Comparison of ENCODE assay signal across 16 cellular contexts in genomic region chr12:88339254-88339949, GRCh38.
DNase-seq lines count a peak whose midpoint lies in the region; ATAC-seq and TF ChIP-seq lines count a peak whose summit lies in the region.
"Had no signal": no experiment of that assay in that cellular context is flagged by ENCODE, and none has a peak within 500 bp of the region (broad histone marks: within the 10 kb centered on the region; RNA-seq: fewer than 3 reads in every experiment).

No MANE protein-coding gene starts in this region.

- H3K27me3 Mint-ChIP-seq in HFFc6 (ENCODE audit: insufficient read depth), result peaks cover 3% of the 10 kb centered on the region; the same call in 1 of the 2 replicates
- H3K27me3 Mint-ChIP-seq: activated T-cell treated with anti-CD3 and anti-CD28 coated beads, Interleukin-2, amount 50 U/mL, for 24 hours; naive B cell had no signal

- peaks cover 4% of the 10 kb centered on the region; the same call in 1 of the 2 replicates for H3K36me3 Mint-ChIP-seq in HFFc6 (ENCODE audit: low read depth)
- H3K36me3 Mint-ChIP-seq: naive B cell had no signal

- H3K4me1 Mint-ChIP-seq in HFFc6 (ENCODE audit: low read depth), result peaks cover 41% of the 10 kb centered on the region
- H3K4me1 Mint-ChIP-seq: naive B cell had no signal

- TF ChIP-seq CTCF in HFFc6 (IDR thresholded peaks at IDR 0.05), result no peak

- peaks cover 9% of the 10 kb centered on the region for H3K4me1 ChIP-seq in adipocyte (ENCODE audit: control insufficient read depth, insufficient read depth, low read length)

- H3K4me3 ChIP-seq in adipocyte (ENCODE audit: low read length), result no peak overlapping the region
- H3K4me3 ChIP-seq: stomach had no signal

- H3K27me3 ChIP-seq in adipocyte (replicated peaks; ENCODE audit: control insufficient read depth, insufficient read depth, low read length), result no peaks in the 10 kb centered on the region
- H3K27me3 ChIP-seq: stomach had no signal

- peak overlapping the region; percentile 67 for H3K4me3 Mint-ChIP-seq in HFFc6
- H3K4me3 Mint-ChIP-seq: activated T-cell treated with anti-CD3 and anti-CD28 coated beads, Interleukin-2, amount 50 U/mL, for 24 hours; naive B cell had no signal

- no peaks in the 10 kb centered on the region for H3K9me3 ChIP-seq in adipocyte (ENCODE audit: control insufficient read depth, low read length)
- H3K9me3 ChIP-seq: stomach had no signal

- no peak overlapping the region for H3K9ac ChIP-seq in adipocyte (ENCODE audit: low read length)

- no peaks in the 10 kb centered on the region for H3K9me3 Mint-ChIP-seq in HFFc6
- H3K9me3 Mint-ChIP-seq: activated T-cell treated with anti-CD3 and anti-CD28 coated beads, Interleukin-2, amount 50 U/mL, for 24 hours had no signal

- DNase-seq in Daoy (ENCODE audit: low read depth) (peak; percentile 19), HFFc6 (peak; percentile 79), adipocyte (ENCODE audit: low read depth) (peak; percentile 68), iris pigment epithelial cell (ENCODE audit: low read depth) (peak; percentile 82), AML-193 (lab: John Stamatoyannopoulos, UW) (no peak)
- DNase-seq: activated T-cell treated with anti-CD3 and anti-CD28 coated beads, Interleukin-2, amount 50 U/mL, for 24 hours; amniotic stem cell; C1 segment of cervical spinal cord; DND-41; KG1; naive B cell; right cardiac atrium; stomach had no signal

- H3K27ac Mint-ChIP-seq in HFFc6, result peak overlapping the region; percentile 87
- H3K27ac Mint-ChIP-seq: activated T-cell treated with anti-CD3 and anti-CD28 coated beads, Interleukin-2, amount 50 U/mL, for 24 hours had no signal

- H3K36me3 ChIP-seq in adipocyte (ENCODE audit: control insufficient read depth, insufficient read depth, low read length, severe bottlenecking), result no peaks in the 10 kb centered on the region
- H3K36me3 ChIP-seq: stomach had no signal

- ATAC-seq in GM19467 (IDR thresholded peaks at IDR 0.05; ENCODE audit: unreplicated experiment) (no peak), HG03045 (IDR thresholded peaks at IDR 0.05; ENCODE audit: unreplicated experiment) (no peak), GM18517 (IDR thresholded peaks at IDR 0.05; ENCODE audit: unreplicated experiment) (no peak)
- ATAC-seq: right cardiac atrium had no signal

Comparison
In these comparisons a context has a peak if more than half of its experiments do, and no peak if none do; other contexts are left out.
1. DNase-seq: peak in Daoy (single experiment), HFFc6 (single experiment), adipocyte (single experiment) and iris pigment epithelial cell (single experiment); none in AML-193 (0 of 2).